In the genomic region with DNA sequence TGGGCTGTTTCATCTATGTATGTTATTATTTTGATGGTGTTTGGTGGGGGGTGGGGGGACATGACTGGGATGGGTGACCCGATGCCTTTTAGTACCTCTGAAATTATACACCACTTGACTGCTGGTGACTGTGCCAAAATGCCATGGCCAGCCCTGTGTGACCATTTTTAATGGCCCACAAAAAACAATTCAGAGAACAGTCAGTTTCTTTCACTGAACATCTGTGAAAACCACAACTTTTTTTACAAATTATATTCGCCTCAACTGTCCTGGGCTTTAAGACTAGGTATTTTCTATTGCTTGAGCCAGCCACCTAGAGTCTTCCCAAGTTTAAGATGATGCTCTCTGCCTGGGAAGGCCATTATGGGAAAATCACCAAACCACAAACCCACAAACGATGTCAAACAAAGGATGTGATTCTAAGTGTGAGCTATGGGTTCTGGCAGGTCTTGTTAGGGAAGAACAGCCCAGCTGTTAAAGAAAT, we compare ENCODE assay signal across 12 cellular contexts. TPM values are rescaled to one million over a fixed set of nuclear protein-coding genes. Genes with fewer than 3 reads are reported as not detected.
DNase-seq lines count a peak whose midpoint lies in the region; ATAC-seq and TF ChIP-seq lines count a peak whose summit lies in the region.
"Had no signal": no experiment of that assay in that cellular context is flagged by ENCODE, and none has a peak within 500 bp of the region (broad histone marks: within the 10 kb centered on the region; RNA-seq: fewer than 3 reads in every experiment).

No MANE protein-coding gene starts in this region.

- CTCF ChIA-PET in A673 (lab: Charles Lee), result no interaction called here

- BruUV-seq in A673 (replicated peaks; lab: Mats Ljungman, UMichigan), result no TSS peak

- H3K4me1 ChIP-seq in A673 (ENCODE audit: insufficient read depth, low read length, poor library complexity, severe bottlenecking) (peaks cover 47% of the 10 kb centered on the region), adipocyte (ENCODE audit: control insufficient read depth, insufficient read depth, low read length) (peaks cover 33% of the 10 kb centered on the region)

- ATAC-seq in GM21515 (IDR thresholded peaks at IDR 0.05; ENCODE audit: unreplicated experiment) (no peak), HG02870 (IDR thresholded peaks at IDR 0.05; ENCODE audit: unreplicated experiment) (no peak)
- ATAC-seq: natural killer cell had no signal

- no peaks in the 10 kb centered on the region for H3K27me3 ChIP-seq in A673 (replicated peaks; ENCODE audit: insufficient read depth, low read depth, low read length, poor library complexity)
- no peaks in the 10 kb centered on the region for H3K27me3 ChIP-seq in adipocyte (replicated peaks; ENCODE audit: control insufficient read depth, insufficient read depth, low read length)
- H3K27me3 ChIP-seq: BLaER1 had no signal

- H3K4me3 ChIP-seq in A673 (ENCODE audit: low read depth, low read length, poor library complexity, severe bottlenecking) (no peak overlapping the region), adipocyte (ENCODE audit: low read length) (no peak overlapping the region)
- H3K4me3 ChIP-seq: BLaER1 had no signal

- H3K9ac ChIP-seq in adipocyte (ENCODE audit: low read length), result peak overlapping the region; percentile 7
- H3K9ac ChIP-seq: BLaER1 had no signal

- no peak for TF ChIP-seq CTCF in A673 (conservative IDR thresholded peaks at IDR 0.05; ENCODE audit: low read depth, low read length)

- H3K36me3 ChIP-seq in A673 (ENCODE audit: insufficient read depth, low read length, poor library complexity, severe bottlenecking) (peaks cover 93% of the 10 kb centered on the region), adipocyte (ENCODE audit: control insufficient read depth, insufficient read depth, low read length, severe bottlenecking) (peaks cover 97% of the 10 kb centered on the region)
- H3K36me3 ChIP-seq: BLaER1 had no signal

- intact Hi-C loops in A673 (cut with micrococcal nuclease; ENCODE audit: unreplicated experiment), result no loop called here

- H3K27ac ChIP-seq in A673 (ENCODE audit: low read depth, low read length, poor library complexity, severe bottlenecking), result peak overlapping the region; percentile 49
- H3K27ac ChIP-seq: BLaER1 had no signal

- DNase-seq in A673 (ENCODE audit: low spot score), result peak; percentile 33
- DNase-seq in HCEC 1CT, result peak; percentile 84
- DNase-seq in adipocyte (ENCODE audit: low read depth), result peak; percentile 49
- peak; percentile 85 for DNase-seq in iris pigment epithelial cell (ENCODE audit: low read depth)
- no peak for DNase-seq in C1 segment of cervical spinal cord (lab: John Stamatoyannopoulos, UW)
- DNase-seq in COR-L47 (lab: John Stamatoyannopoulos, UW), result no peak
- DNase-seq: activated CD8-positive, alpha-beta memory T cell treated with anti-CD3 and anti-CD28 coated beads, Interleukin-2, amount 50 U/mL, for 48 hours; natural killer cell; T1000 had no signal

- H3K9me3 ChIP-seq in A673 (ENCODE audit: low read depth, low read length, poor library complexity, severe bottlenecking), result no peaks in the 10 kb centered on the region
- H3K9me3 ChIP-seq in adipocyte (ENCODE audit: control insufficient read depth, low read length), result no peaks in the 10 kb centered on the region
- H3K9me3 ChIP-seq: BLaER1 had no signal

- POLR2A ChIA-PET in A673 (lab: Charles Lee; ENCODE audit: low non-redundant PET), result no interaction called here

RNA-seq across cellular contexts. Expression of a gene that starts 33.9 kb away (rescaled TPM):
- total RNA-seq in A673 (2021), result 1,570 and 2,058 TPM in 2 replicates

Comparison
In these comparisons a context has a peak if more than half of its experiments do, and no peak if none do; other contexts are left out.
1. DNase-seq: peak in A673 (single experiment), HCEC 1CT (single experiment), adipocyte (single experiment) and iris pigment epithelial cell (single experiment); none in C1 segment of cervical spinal cord (0 of 14) and COR-L47 (single experiment).